Comparison of ENCODE assay signal across 10 cellular contexts in genomic region chr9:127554966-127555829, GRCh38. TPM values are rescaled to one million over a fixed set of nuclear protein-coding genes. Genes with fewer than 3 reads are reported as not detected.
A peak's percentile ranks its signal among the peaks of the same experiment; 100 is the strongest.
DNase-seq lines count a peak whose midpoint lies in the region; ATAC-seq and TF ChIP-seq lines count a peak whose summit lies in the region.
"Had no signal": no experiment of that assay in that cellular context is flagged by ENCODE, and none has a peak within 500 bp of the region (broad histone marks: within the 10 kb centered on the region; RNA-seq: fewer than 3 reads in every experiment).

No MANE protein-coding gene starts in this region.

- no peak overlapping the region for H2AK5ac ChIP-seq in H9 (ENCODE audit: insufficient read length, low read length)

- no peaks in the 10 kb centered on the region for H3K9me3 Mint-ChIP-seq in H9

- H2BK120ac ChIP-seq in H9 (ENCODE audit: low read depth, low read length, poor library complexity, severe bottlenecking) = no peak overlapping the region

- H2AFZ ChIP-seq in H9 (ENCODE audit: low read length) = no peak overlapping the region

- TF ChIP-seq POLR2A in esophagus squamous epithelium (IDR thresholded peaks at IDR 0.05) = no peak

- H2BK20ac ChIP-seq in H9 (ENCODE audit: low read depth, low read length, poor library complexity, severe bottlenecking) = no peak overlapping the region

- H3K36me3 Mint-ChIP-seq in H9 (ENCODE audit: insufficient read depth in 1 of 3, low read depth in 3 of 3) = peaks cover 0 to 2% (median 0%) of the 10 kb centered on the region in 3 experiments; a peak in 4 of 7 replicates

- H3K36me3 ChIP-seq in esophagus squamous epithelium (peaks cover under 1 to 69% (median 33%) of the 10 kb centered on the region in 3 donors), skeletal muscle satellite cell (ENCODE audit: insufficient read depth, low read length) (peaks cover 66% of the 10 kb centered on the region)

- peak overlapping the region; percentile 76 to 96 (median 77); a peak in 5 of 7 replicates for H3K27ac Mint-ChIP-seq in H9

- no peak for ATAC-seq in HG02852 (IDR thresholded peaks at IDR 0.05; ENCODE audit: unreplicated experiment)

- no peak overlapping the region for H3K4me3 Mint-ChIP-seq in H9

- no peak overlapping the region for H3K4ac ChIP-seq in H9 (ENCODE audit: low read depth, low read length)

- intact Hi-C loops in esophagus squamous epithelium (cut with DNase I) = no loop called here

- H4K91ac ChIP-seq in H9 (ENCODE audit: insufficient read length, low read depth, low read length) = no peak overlapping the region

- no peak overlapping the region for H3K14ac ChIP-seq in H9 (ENCODE audit: insufficient read depth, low read length)

- H3K79me2 ChIP-seq in H9 (ENCODE audit: insufficient read depth, low read length) = peaks cover 1% of the 10 kb centered on the region; the same call in 1 of the 2 replicates

- peaks cover 4% of the 10 kb centered on the region for H3K79me1 ChIP-seq in H9 (ENCODE audit: insufficient read depth, low read depth, low read length, poor library complexity, severe bottlenecking)

- no peak overlapping the region for H3K27ac ChIP-seq in H9 (ENCODE audit: insufficient read length, low read depth, low read length)
- peak overlapping the region; percentile 99 to 100 (median 99) for H3K27ac ChIP-seq in esophagus squamous epithelium

- no peaks in the 10 kb centered on the region for H4K20me1 ChIP-seq in H9 (ENCODE audit: control insufficient read depth, insufficient read depth, insufficient read length)

- H3K4me2 ChIP-seq in H9 (ENCODE audit: insufficient read depth, insufficient read length, low read length) (no peak overlapping the region), skeletal muscle satellite cell (ENCODE audit: low read length) (peak overlapping the region; percentile 71)

- H4K8ac ChIP-seq in H9 (replicated peaks; ENCODE audit: insufficient read length, low read depth, low read length) = no peak overlapping the region

- H3K23me2 ChIP-seq in H9 (ENCODE audit: insufficient read length, low read depth, low read length, poor library complexity, severe bottlenecking) = no peaks in the 10 kb centered on the region

- H3K9me3 ChIP-seq in H9 (ENCODE audit: control insufficient read depth, low read depth, low read length) (no peaks in the 10 kb centered on the region), esophagus squamous epithelium (no peaks in the 10 kb centered on the region), skeletal muscle satellite cell (replicated peaks; ENCODE audit: low read length) (no peaks in the 10 kb centered on the region)

- no peak for DNase-seq in H9
- DNase-seq in esophagus squamous epithelium (lab: John Stamatoyannopoulos, UW) = no peak
- no peak for DNase-seq in activated effector memory CD4-positive, alpha-beta T cell treated with Interleukin-2 at 50 U/mL for 16 hours
- DNase-seq in mucosa of gallbladder (ENCODE audit: low spot score) = no peak
- DNase-seq in SIG-M5 (lab: John Stamatoyannopoulos, UW) = no peak
- DNase-seq: NCI-H1092 had no signal

- no peak overlapping the region for H2BK12ac ChIP-seq in H9 (ENCODE audit: insufficient read length, low read depth, low read length)

- peaks cover 41 to 42% of the 10 kb centered on the region in 2 experiments for H3K4me1 Mint-ChIP-seq in H9

- H4K5ac ChIP-seq in H9 (ENCODE audit: insufficient read length, low read depth, low read length) = no peak overlapping the region

- no CpG with 5 or more reads among the region's 15 CpGs for WGBS in H9 (ENCODE audit: extremely low coverage, insufficient read length, low lambda C conversion rate)
- WGBS in esophagus squamous epithelium, 2 donors = 40 to 55% methylated on average over 7 to 8 of the region's 15 CpGs

- no peaks in the 10 kb centered on the region for H3K27me3 ChIP-seq in H9 (ENCODE audit: insufficient read depth, low read length)
- H3K27me3 ChIP-seq in esophagus squamous epithelium = no peaks in the 10 kb centered on the region
- no peaks in the 10 kb centered on the region for H3K27me3 ChIP-seq in skeletal muscle satellite cell (ENCODE audit: control insufficient read depth, insufficient read depth, low read length)

- no peak overlapping the region for H3T11ph ChIP-seq in H9 (ENCODE audit: low read length)

- H3K27me3 Mint-ChIP-seq in H9 (ENCODE audit: low read depth) = no peaks in the 10 kb centered on the region

- H2BK15ac ChIP-seq in H9 (ENCODE audit: low read depth, low read length) = no peak overlapping the region

- no peak overlapping the region for H2BK5ac ChIP-seq in H9 (ENCODE audit: insufficient read length, low read length)

- peaks cover 3% of the 10 kb centered on the region; the same call in 1 of the 2 replicates for H3K4me1 ChIP-seq in H9 (ENCODE audit: insufficient read depth, low read length)
- H3K4me1 ChIP-seq in esophagus squamous epithelium = peaks cover 61 to 98% (median 84%) of the 10 kb centered on the region in 3 donors
- peaks cover 84% of the 10 kb centered on the region for H3K4me1 ChIP-seq in skeletal muscle satellite cell (ENCODE audit: control insufficient read depth, insufficient read depth, low read length)

- no peak overlapping the region for H3K18ac ChIP-seq in H9 (ENCODE audit: insufficient read length, low read depth, low read length)

- no peak overlapping the region for H3K23ac ChIP-seq in H9 (ENCODE audit: insufficient read length, low read depth, low read length)

- H3K9ac ChIP-seq in H9 (ENCODE audit: extremely low read depth, insufficient read length, low read length) (no peak overlapping the region), skeletal muscle satellite cell (ENCODE audit: low read depth, low read length) (peak overlapping the region; percentile 58)

- no peak overlapping the region for H3K56ac ChIP-seq in H9 (ENCODE audit: insufficient read length, low read depth, low read length)

- peak overlapping the region; percentile 32; the same call in 1 of the 2 replicates for H3K4me3 ChIP-seq in WI38 (ENCODE audit: low read depth, low read length)
- peak overlapping the region in 3 of 4 donors; percentile 12 to 43 (median 20) for H3K4me3 ChIP-seq in esophagus squamous epithelium
- peak overlapping the region; percentile 29 for H3K4me3 ChIP-seq in skeletal muscle satellite cell (ENCODE audit: low read length)
- H3K4me3 ChIP-seq: GM12878 had no signal

- TF ChIP-seq CTCF in H9 (conservative IDR thresholded peaks at IDR 0.05) (no peak), WI38 (IDR thresholded peaks at IDR 0.05; ENCODE audit: low read depth, low read length) (no peak), esophagus squamous epithelium (IDR thresholded peaks at IDR 0.05) (no peak)

RNA-seq across cellular contexts. Expression of gene STXBP1, which starts 56.9 kb away (rescaled TPM):
- total RNA-seq in H9 (2021) = 22.1 and 22.3 TPM in 2 replicates
- total RNA-seq in esophagus squamous epithelium = 10 to 100 TPM in 2 of 4 donors, 1 to 10 TPM in 2; 4.7 to 36.1 (median 12.2) TPM
- 16.2 and 32.7 TPM in 2 replicates for total RNA-seq in skeletal muscle satellite cell (2012; rRNA removed)
- total RNA-seq in mucosa of gallbladder = 52.8 TPM
